8 cellular contexts compared by ENCODE assay signal in genomic region chr13:53782400-53783030, GRCh38.
A peak's percentile ranks its signal among the peaks of the same experiment; 100 is the strongest.
DNase-seq lines count a peak whose midpoint lies in the region; ATAC-seq and TF ChIP-seq lines count a peak whose summit lies in the region.

No MANE protein-coding gene starts in this region.

- peaks cover 11% of the 10 kb centered on the region for H3K9me3 Mint-ChIP-seq in stimulated activated effector memory CD8-positive, alpha-beta T cell treated with anti-CD3 and anti-CD28 coated beads, Interleukin-12 subunit alpha, Interleukin-12 subunit beta, amount 100 ng/mL, for 72 hours

- WGBS in right lobe of liver (ENCODE audit: insufficient coverage, low coverage, low lambda C conversion rate, missing lambda C conversion rate) = under 1% methylated on average over 10 of the region's 10 CpGs

- H3F3A ChIP-seq in OCI-LY1 (ENCODE audit: insufficient read depth, low read length) = no peaks in the 10 kb centered on the region

- TF ChIP-seq POLR2A in right lobe of liver (IDR thresholded peaks at IDR 0.05) = no peak

- no peak overlapping the region for H3K9ac ChIP-seq in OCI-LY1 (ENCODE audit: low read length)

- H3K27ac ChIP-seq in OCI-LY1 (ENCODE audit: low read depth, low read length, poor library complexity, severe bottlenecking) (no peak overlapping the region), right lobe of liver (no peak overlapping the region), upper lobe of right lung (no peak overlapping the region)

- H3K36me3 ChIP-seq in OCI-LY1 (ENCODE audit: insufficient read depth, low read length) (no peaks in the 10 kb centered on the region), right lobe of liver (no peaks in the 10 kb centered on the region), upper lobe of right lung (no peaks in the 10 kb centered on the region)

- H3K9me3 ChIP-seq in OCI-LY1 (ENCODE audit: low read length) = no peaks in the 10 kb centered on the region
- no peaks in the 10 kb centered on the region for H3K9me3 ChIP-seq in right lobe of liver
- H3K9me3 ChIP-seq in upper lobe of right lung = no peaks in the 10 kb centered on the region

- H3K4me3 ChIP-seq in OCI-LY1 (ENCODE audit: low read depth, low read length, poor library complexity, severe bottlenecking) (no peak overlapping the region), right lobe of liver (no peak overlapping the region), upper lobe of right lung (no peak overlapping the region)

- no peak overlapping the region for H3K4me3 Mint-ChIP-seq in stimulated activated effector memory CD8-positive, alpha-beta T cell treated with anti-CD3 and anti-CD28 coated beads, Interleukin-12 subunit alpha, Interleukin-12 subunit beta, amount 100 ng/mL, for 72 hours

- no peaks in the 10 kb centered on the region for H3K4me1 Mint-ChIP-seq in stimulated activated effector memory CD8-positive, alpha-beta T cell treated with anti-CD3 and anti-CD28 coated beads, Interleukin-12 subunit alpha, Interleukin-12 subunit beta, amount 100 ng/mL, for 72 hours

- intact Hi-C loops in right lobe of liver (cut with DNase I) (no loop called here), upper lobe of right lung (cut with DNase I) (no loop called here)

- ATAC-seq in GM21576 (IDR thresholded peaks at IDR 0.05; ENCODE audit: unreplicated experiment) (peak; percentile 74), right lobe of liver (peak; percentile 83 to 91 (median 84)), upper lobe of right lung (peak; percentile 70)
- no peak for ATAC-seq in stimulated activated effector memory CD8-positive, alpha-beta T cell treated with anti-CD3 and anti-CD28 coated beads, Interleukin-12 subunit alpha, Interleukin-12 subunit beta, amount 100 ng/mL, for 72 hours

- H4K20me1 ChIP-seq in OCI-LY1 (ENCODE audit: insufficient read depth, low read length) = no peaks in the 10 kb centered on the region

- TF ChIP-seq CTCF in OCI-LY1 (IDR thresholded peaks at IDR 0.05; ENCODE audit: low read length) (peak; percentile 71), right lobe of liver (IDR thresholded peaks at IDR 0.05) (peak; percentile 61 to 85 (median 80)), upper lobe of right lung (IDR thresholded peaks at IDR 0.05) (peak; percentile 79)

- H3K36me3 Mint-ChIP-seq in stimulated activated effector memory CD8-positive, alpha-beta T cell treated with anti-CD3 and anti-CD28 coated beads, Interleukin-12 subunit alpha, Interleukin-12 subunit beta, amount 100 ng/mL, for 72 hours = no peaks in the 10 kb centered on the region

- no peak overlapping the region for H3K27ac Mint-ChIP-seq in stimulated activated effector memory CD8-positive, alpha-beta T cell treated with anti-CD3 and anti-CD28 coated beads, Interleukin-12 subunit alpha, Interleukin-12 subunit beta, amount 100 ng/mL, for 72 hours

- no peaks in the 10 kb centered on the region for H3K79me2 ChIP-seq in OCI-LY1 (ENCODE audit: insufficient read depth, low read length)

- no peak overlapping the region for H2AFZ ChIP-seq in OCI-LY1 (ENCODE audit: low read length)

- H3K27me3 ChIP-seq in OCI-LY1 (ENCODE audit: insufficient read depth, low read length) (no peaks in the 10 kb centered on the region), right lobe of liver (no peaks in the 10 kb centered on the region), upper lobe of right lung (no peaks in the 10 kb centered on the region)

- DNase-seq in Daoy (ENCODE audit: low read depth) (peak; percentile 0), Kasumi-1 (lab: John Stamatoyannopoulos, UW) (peak; percentile 72 to 87), dedifferentiated amniotic fluid mesenchymal stem cell (ENCODE audit: extremely low spot score) (peak; percentile 65), right lobe of liver (peak in 1 of 3 donors; percentile 23), upper lobe of right lung (no peak)
- DNase-seq in stimulated activated effector memory CD8-positive, alpha-beta T cell treated with anti-CD3 and anti-CD28 coated beads, Interleukin-12 subunit alpha, Interleukin-12 subunit beta, amount 100 ng/mL, for 72 hours (ENCODE audit: low spot score in 2 of 2) = no peak

- H3K9me2 ChIP-seq in OCI-LY1 (ENCODE audit: low read depth, low read length) = no peaks in the 10 kb centered on the region

- H3K4me2 ChIP-seq in OCI-LY1 (ENCODE audit: low read length) = no peak overlapping the region

- H3K4me1 ChIP-seq in OCI-LY1 (ENCODE audit: insufficient read depth, low read length, severe bottlenecking) (no peaks in the 10 kb centered on the region), right lobe of liver (no peaks in the 10 kb centered on the region), upper lobe of right lung (no peaks in the 10 kb centered on the region)

Comparison
In these comparisons a context has a peak if more than half of its experiments do, and no peak if none do; other contexts are left out.
1. DNase-seq: peak in Daoy (single experiment), Kasumi-1 (2 of 2) and dedifferentiated amniotic fluid mesenchymal stem cell (single experiment); none in upper lobe of right lung (single experiment) and stimulated activated effector memory CD8-positive, alpha-beta T cell treated with anti-CD3 and anti-CD28 coated beads, Interleukin-12 subunit alpha, Interleukin-12 subunit beta, amount 100 ng/mL, for 72 hours (0 of 2).
2. Peak in every context shown above with its lines, with median percentiles within 50 percentile points of each other: CTCF ChIP-seq.